ENCODE assay signal across 8 cellular contexts in the genomic region with DNA sequence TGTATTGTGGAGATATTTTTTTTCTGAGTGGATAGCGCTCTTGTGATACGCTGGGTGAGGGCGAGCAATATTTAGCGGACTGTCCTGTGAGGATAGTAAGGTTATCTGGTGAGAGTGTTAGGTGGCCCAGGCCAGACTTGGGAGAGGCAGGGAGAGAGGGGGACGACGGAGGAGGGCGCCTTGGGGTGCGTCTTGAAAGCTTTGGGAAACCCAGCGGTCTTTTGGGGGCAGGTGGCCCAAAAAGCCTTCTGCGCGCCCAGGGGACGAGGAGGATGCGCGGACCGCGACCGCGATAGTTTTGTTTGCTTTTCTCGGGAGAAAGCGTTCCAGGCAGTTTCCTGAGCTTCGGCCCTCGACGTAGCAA. TPM values are rescaled to one million over a fixed set of nuclear protein-coding genes. Genes with fewer than 3 reads are reported as not detected.
A peak's percentile ranks its signal among the peaks of the same experiment; 100 is the strongest.
DNase-seq lines count a peak whose midpoint lies in the region; ATAC-seq and TF ChIP-seq lines count a peak whose summit lies in the region.

No MANE protein-coding gene starts in this region.

- TF ChIP-seq CTCF in AG10803 (conservative IDR thresholded peaks at IDR 0.05; ENCODE audit: low read length) (no peak), brain (conservative IDR thresholded peaks at IDR 0.05) (no peak), lung (IDR thresholded peaks at IDR 0.05; ENCODE audit: control extremely low read depth, extremely low read depth) (no peak)

- WGBS in lung, 2 donors: 10 to 18% methylated on average over 23 of the region's 23 CpGs
- 8% methylated on average over 23 of the region's 23 CpGs for WGBS in urinary bladder

- peak overlapping the region; percentile 83 to 91 (median 85) for H3K4me3 Mint-ChIP-seq in brain

- no peaks in the 10 kb centered on the region for H3K9me3 ChIP-seq in lung (ENCODE audit: control insufficient read depth in 2 of 2, insufficient read depth in 1 of 2, low read length in 1 of 2)

- H3K36me3 ChIP-seq in lung (ENCODE audit: control insufficient read depth in 2 of 2, insufficient read depth in 2 of 2, low read length in 2 of 2): no peaks in the 10 kb centered on the region
- no peaks in the 10 kb centered on the region for H3K36me3 ChIP-seq in urinary bladder (ENCODE audit: insufficient read depth)

- H3K36me3 Mint-ChIP-seq in brain: no peaks in the 10 kb centered on the region

- ATAC-seq in HG02970 (IDR thresholded peaks at IDR 0.05; ENCODE audit: low FRiP score, unreplicated experiment): peak; percentile 8
- no peak for ATAC-seq in lung (ENCODE audit: insufficient read depth, low FRiP score)
- no peak for ATAC-seq in HG03097 (IDR thresholded peaks at IDR 0.05; ENCODE audit: low FRiP score, unreplicated experiment)

- no peaks in the 10 kb centered on the region for H3K9me3 Mint-ChIP-seq in brain

- peaks cover 12% of the 10 kb centered on the region for H3K27me3 Mint-ChIP-seq in brain

- H3K4me3 ChIP-seq in AG10803 (ENCODE audit: low read length) (peak overlapping the region; percentile 88), lung (peak overlapping the region; percentile 92), urinary bladder (ENCODE audit: low read depth, low read length) (peak overlapping the region; percentile 92)

- peaks cover 3 to 9% of the 10 kb centered on the region in 2 donors for H3K4me1 ChIP-seq in lung (ENCODE audit: control insufficient read depth in 2 of 2, insufficient read depth in 2 of 2, low read length in 2 of 2)
- no peaks in the 10 kb centered on the region for H3K4me1 ChIP-seq in urinary bladder (ENCODE audit: insufficient read depth)

- H3K4me1 Mint-ChIP-seq in brain: peaks cover 30% of the 10 kb centered on the region

- no peaks in the 10 kb centered on the region for H3K27me3 ChIP-seq in lung (ENCODE audit: control insufficient read depth, insufficient read depth)

- DNase-seq in AG10803 (ENCODE audit: low read depth): no peak
- DNase-seq in lung (ENCODE audit: low spot score): no peak
- no peak for DNase-seq in NCI-H2196 (lab: John Stamatoyannopoulos, UW; ENCODE audit: unreplicated experiment)
- no peak for DNase-seq in hippocampal formation (lab: John Stamatoyannopoulos, UW)

- peak overlapping the region; percentile 84 to 96 (median 93) for H3K27ac Mint-ChIP-seq in brain

- H3K27ac ChIP-seq in lung (ENCODE audit: low read depth in 1 of 2, low read length in 1 of 2) (peak overlapping the region; percentile 58 to 92), urinary bladder (ENCODE audit: low read depth) (peak overlapping the region; percentile 46)

RNA-seq across cellular contexts. Expression of a gene that starts 0.5 kb away (rescaled TPM):
- polyA plus RNA-seq in brain (ENCODE audit: insufficient read depth, low read depth, low replicate concordance) (5.5 TPM), lung (1 to 10 TPM; 6.1 to 6.8 TPM), urinary bladder (8.8 TPM)
- total RNA-seq in lung (10 to 100 TPM; 18.9 to 22.9 TPM), urinary bladder (38.1 TPM)
